10 cellular contexts compared by ENCODE assay signal in genomic region chr1:10904396-10905358, GRCh38.
DNase-seq lines count a peak whose midpoint lies in the region; ATAC-seq and TF ChIP-seq lines count a peak whose summit lies in the region.
"Had no signal": no experiment of that assay in that cellular context is flagged by ENCODE, and none has a peak within 500 bp of the region (broad histone marks: within the 10 kb centered on the region; RNA-seq: fewer than 3 reads in every experiment).

No MANE protein-coding gene starts in this region.

- TF ChIP-seq CTCF in tibial nerve (IDR thresholded peaks at IDR 0.05): no peak

- no peaks in the 10 kb centered on the region for H3K9me3 ChIP-seq in CD4-positive, CD25-positive, alpha-beta regulatory T cell (ENCODE audit: control insufficient read depth in 2 of 2, low read length in 2 of 2)
- H3K9me3 ChIP-seq in tibial nerve: no peaks in the 10 kb centered on the region

- H3K9me3 Mint-ChIP-seq in CD4-positive, CD25-positive, alpha-beta regulatory T cell: no peaks in the 10 kb centered on the region
- no peaks in the 10 kb centered on the region for H3K9me3 Mint-ChIP-seq in activated naive CD4-positive, alpha-beta T cell treated with anti-CD3 and anti-CD28 coated beads, Interleukin-2, amount 50 U/mL, for 24 hours
- H3K9me3 Mint-ChIP-seq in memory B cell: no peaks in the 10 kb centered on the region

- WGBS in tibial nerve, 2 donors: 68 to 69% methylated on average over 23 of the region's 23 CpGs

- H3K4me3 Mint-ChIP-seq in CD4-positive, CD25-positive, alpha-beta regulatory T cell: peak overlapping the region in 3 of 4 donors; percentile 38 to 74 (median 63)
- peak overlapping the region; percentile 73 for H3K4me3 Mint-ChIP-seq in activated naive CD4-positive, alpha-beta T cell treated with anti-CD3 and anti-CD28 coated beads, Interleukin-2, amount 50 U/mL, for 24 hours
- H3K4me3 Mint-ChIP-seq in memory B cell: peak overlapping the region; percentile 65

- no peaks in the 10 kb centered on the region for H3K36me3 ChIP-seq in CD4-positive, CD25-positive, alpha-beta regulatory T cell (ENCODE audit: control insufficient read depth, insufficient read depth, low read length)
- no peaks in the 10 kb centered on the region for H3K36me3 ChIP-seq in tibial nerve

- peak; percentile 56 to 59 for ATAC-seq in CD4-positive, CD25-positive, alpha-beta regulatory T cell (ENCODE audit: low read depth in 2 of 2)
- peak; percentile 37 for ATAC-seq in memory B cell (ENCODE audit: low read depth)
- no peak for ATAC-seq in GM19463 (IDR thresholded peaks at IDR 0.05; ENCODE audit: unreplicated experiment)
- ATAC-seq in HG02870 (IDR thresholded peaks at IDR 0.05; ENCODE audit: unreplicated experiment): no peak

- H3K27ac Mint-ChIP-seq in CD4-positive, CD25-positive, alpha-beta regulatory T cell: peak overlapping the region in 2 of 3 donors; percentile 77 to 80
- H3K27ac Mint-ChIP-seq in activated naive CD4-positive, alpha-beta T cell treated with anti-CD3 and anti-CD28 coated beads, Interleukin-2, amount 50 U/mL, for 24 hours: peak overlapping the region; percentile 76
- no peak overlapping the region for H3K27ac Mint-ChIP-seq in memory B cell

- H3K27me3 Mint-ChIP-seq in CD4-positive, CD25-positive, alpha-beta regulatory T cell: peaks cover 15% of the 10 kb centered on the region
- H3K27me3 Mint-ChIP-seq in activated naive CD4-positive, alpha-beta T cell treated with anti-CD3 and anti-CD28 coated beads, Interleukin-2, amount 50 U/mL, for 24 hours: no peaks in the 10 kb centered on the region
- peaks cover 22% of the 10 kb centered on the region for H3K27me3 Mint-ChIP-seq in memory B cell

- H3K36me3 Mint-ChIP-seq in CD4-positive, CD25-positive, alpha-beta regulatory T cell: no peaks in the 10 kb centered on the region
- no peaks in the 10 kb centered on the region for H3K36me3 Mint-ChIP-seq in activated naive CD4-positive, alpha-beta T cell treated with anti-CD3 and anti-CD28 coated beads, Interleukin-2, amount 50 U/mL, for 24 hours
- H3K36me3 Mint-ChIP-seq in memory B cell: no peaks in the 10 kb centered on the region

- H3K4me3 ChIP-seq in CD4-positive, CD25-positive, alpha-beta regulatory T cell (ENCODE audit: low read depth, low read length): no peak overlapping the region
- H3K4me3 ChIP-seq in tibial nerve: no peak overlapping the region

- peak in 2 of 3 donors; percentile 28 to 46 for DNase-seq in CD4-positive, CD25-positive, alpha-beta regulatory T cell
- DNase-seq in MV-4-11 (lab: John Stamatoyannopoulos, UW) (peak; percentile 80), memory B cell (ENCODE audit: low spot score in 2 of 2) (no peak), tibial nerve (ENCODE audit: low spot score in 2 of 2) (no peak), NCI-H2196 (lab: John Stamatoyannopoulos, UW; ENCODE audit: unreplicated experiment) (no peak)
- DNase-seq: NCI-H2029 treated with DMSO at 0.1 percent for 48 hours had no signal

- no peak for TF ChIP-seq EP300 in tibial nerve (IDR thresholded peaks at IDR 0.05)

- no peaks in the 10 kb centered on the region for H3K27me3 ChIP-seq in CD4-positive, CD25-positive, alpha-beta regulatory T cell (ENCODE audit: control insufficient read depth, insufficient read depth, low read length)
- no peaks in the 10 kb centered on the region for H3K27me3 ChIP-seq in tibial nerve

- peaks cover 0 to 31% (median 2%) of the 10 kb centered on the region in 4 donors for H3K4me1 Mint-ChIP-seq in CD4-positive, CD25-positive, alpha-beta regulatory T cell
- peaks cover 37% of the 10 kb centered on the region for H3K4me1 Mint-ChIP-seq in activated naive CD4-positive, alpha-beta T cell treated with anti-CD3 and anti-CD28 coated beads, Interleukin-2, amount 50 U/mL, for 24 hours
- peaks cover 8% of the 10 kb centered on the region for H3K4me1 Mint-ChIP-seq in memory B cell

- peaks cover 20% of the 10 kb centered on the region for H3K4me1 ChIP-seq in CD4-positive, CD25-positive, alpha-beta regulatory T cell (ENCODE audit: control insufficient read depth, insufficient read depth, low read length, poor library complexity, severe bottlenecking)
- H3K4me1 ChIP-seq in tibial nerve: peaks cover 0 to 17% (median 5%) of the 10 kb centered on the region in 4 donors

- no peak overlapping the region for H3K27ac ChIP-seq in CD4-positive, CD25-positive, alpha-beta regulatory T cell (ENCODE audit: insufficient read depth, low read length, poor library complexity, severe bottlenecking)
- H3K27ac ChIP-seq in tibial nerve: peak overlapping the region in 1 of 4 donors; percentile 14
- H3K27ac ChIP-seq: epithelial cell of prostate had no signal

- TF ChIP-seq POLR2A in tibial nerve (IDR thresholded peaks at IDR 0.05): no peak

Comparison
In these comparisons a context has a peak if more than half of its experiments do, and no peak if none do; other contexts are left out.
1. ATAC-seq: peak in CD4-positive, CD25-positive, alpha-beta regulatory T cell (2 of 2) and memory B cell (single experiment); none in GM19463 (single experiment) and HG02870 (single experiment).
2. DNase-seq: peak in CD4-positive, CD25-positive, alpha-beta regulatory T cell (2 of 3) and MV-4-11 (single experiment); none in memory B cell (0 of 2), tibial nerve (0 of 2) and NCI-H2196 (single experiment).
3. Peak in every context shown above with its lines, with median percentiles within 50 percentile points of each other: H3K4me3 Mint-ChIP-seq.